ENCODE assay signal across 13 cellular contexts in the genomic region with DNA sequence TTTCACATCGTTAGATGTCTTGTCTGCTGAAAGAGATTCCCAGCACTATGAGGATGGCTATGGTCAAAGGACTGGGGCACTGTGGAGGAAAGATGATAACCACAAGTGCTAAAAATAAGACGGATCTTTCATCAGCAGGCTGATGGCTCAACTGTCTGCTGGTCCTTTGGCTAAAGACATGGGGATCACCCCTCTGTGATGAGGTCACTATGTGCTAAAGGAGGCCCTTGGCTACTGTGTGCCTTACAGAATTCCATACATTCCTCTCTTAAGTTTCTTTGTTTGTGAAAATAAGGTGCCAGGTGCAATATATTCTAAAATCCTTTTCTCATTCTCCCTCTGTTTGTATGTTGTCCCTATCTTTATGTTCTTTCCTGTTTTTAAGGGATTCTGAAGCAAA. TPM values are rescaled to one million over a fixed set of nuclear protein-coding genes. Genes with fewer than 3 reads are reported as not detected.
"Had no signal": no experiment of that assay in that cellular context is flagged by ENCODE, and none has a peak within 500 bp of the region (broad histone marks: within the 10 kb centered on the region; RNA-seq: fewer than 3 reads in every experiment).

No MANE protein-coding gene starts in this region.

- H3K4me3 ChIP-seq: dorsolateral prefrontal cortex, prostate gland, suprapubic skin, upper lobe of right lung had no signal

- H3K27me3 ChIP-seq: suprapubic skin, upper lobe of right lung had no signal

- H3K27ac ChIP-seq: dorsolateral prefrontal cortex, prostate gland, suprapubic skin, upper lobe of right lung had no signal

- H3K9me3 ChIP-seq: prostate gland, suprapubic skin, upper lobe of right lung had no signal

- DNase-seq: activated CD4-positive, CD25-positive, alpha-beta regulatory T cell treated with anti-CD3 and anti-CD28 coated beads, Interleukin-2, amount 50 U/mL, for 72 hours; activated naive CD4-positive, alpha-beta T cell treated with anti-CD3 and anti-CD28 coated beads for 36 hours; activated T-cell treated with anti-CD3 and anti-CD28 coated beads for 4 hours; dorsolateral prefrontal cortex; immature natural killer cell; right cardiac atrium; upper lobe of right lung had no signal

- H3K36me3 ChIP-seq: prostate gland, suprapubic skin, upper lobe of right lung had no signal

- H3K4me1 ChIP-seq: prostate gland, suprapubic skin, upper lobe of right lung had no signal

- ATAC-seq: esophagus mucosa, right cardiac atrium, upper lobe of right lung had no signal

RNA-seq across cellular contexts. Expression of a gene that starts 39.7 kb away (rescaled TPM):
- total RNA-seq: activated CD8-positive, alpha-beta memory T cell treated with anti-CD3 and anti-CD28 coated beads for 36 hours; activated naive CD4-positive, alpha-beta T cell treated with anti-CD3 and anti-CD28 coated beads for 36 hours; mesenteric fat pad; T-helper 2 cell treated with Interferon-gamma antibody and Interleukin-4, amounts not matched to agents 100 ng/mL and 5 ng/mL, for 36 hours had no signal
